In the genomic region with DNA sequence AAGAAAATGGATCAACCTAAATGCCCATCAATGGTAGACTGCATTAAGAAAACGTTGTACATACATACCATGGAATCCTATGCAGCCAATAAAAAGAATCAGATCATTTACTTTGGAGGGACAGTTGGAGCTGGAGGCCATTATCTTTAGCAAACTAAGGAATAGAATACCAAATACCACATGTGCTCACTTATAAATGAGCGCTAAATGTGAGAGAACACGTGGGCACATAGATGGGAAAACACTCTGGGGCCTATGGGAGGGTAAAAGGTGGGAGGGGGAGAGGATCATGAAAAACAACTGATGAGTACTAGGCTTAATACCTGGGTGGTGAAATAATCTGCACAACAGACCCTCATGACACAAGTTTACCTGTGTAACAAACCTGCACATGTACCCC, we compare ENCODE assay signal across 28 cellular contexts.
DNase-seq lines count a peak whose midpoint lies in the region; ATAC-seq, FAIRE-seq and TF ChIP-seq lines count a peak whose summit lies in the region.
"Had no signal": no experiment of that assay in that cellular context is flagged by ENCODE, and none has a peak within 500 bp of the region (broad histone marks: within the 10 kb centered on the region; RNA-seq: fewer than 3 reads in every experiment).

No MANE protein-coding gene starts in this region.

- intact Hi-C loops in HepG2 (cut with micrococcal nuclease; ENCODE audit: unreplicated experiment) (no loop called here), right lobe of liver (cut with DNase I) (no loop called here)

- in situ Hi-C loops in HepG2 (cut with HindIII; ENCODE audit: extremely low pct_ligation_motif_present, low pct_unique_long_range_greater_than_20kb), result no loop called here

- H2AFZ ChIP-seq in HepG2 (ENCODE audit: low read length), result no peak overlapping the region

- H3K4me2 ChIP-seq in HepG2 (ENCODE audit: low read depth, low read length), result no peak overlapping the region
- H3K4me2 ChIP-seq: A549; BLaER1; BLaER1 treated with 17β-estradiol and CSF1 and Interleukin-3, amounts not matched to agents 10 nM and 100 nM had no signal

- no peak overlapping the region for H3K27ac ChIP-seq in HepG2 (ENCODE audit: extremely low read length, insufficient read depth, low read length)
- H3K27ac ChIP-seq in right lobe of liver, result no peak overlapping the region
- H3K27ac ChIP-seq: 22Rv1; A549; BLaER1; BLaER1 treated with 17β-estradiol and CSF1 and Interleukin-3, amounts not matched to agents 10 nM and 100 nM; C4-2B had no signal

- no peak for FAIRE-seq in HepG2 (lab: Jason Lieb, UNC)
- FAIRE-seq: A549, D721Med had no signal

- TF ChIP-seq POLR2A in HepG2 (IDR thresholded peaks at IDR 0.05; ENCODE audit: insufficient read depth in 1 of 2, low read depth in 2 of 2, low read length in 2 of 2) (no peak), right lobe of liver (IDR thresholded peaks at IDR 0.05) (no peak)

- no peaks in the 10 kb centered on the region for H3K27me3 ChIP-seq in HepG2 (ENCODE audit: control insufficient read depth in 1 of 2, insufficient read depth in 2 of 2, low read length in 2 of 2)
- H3K27me3 ChIP-seq in right lobe of liver, result no peaks in the 10 kb centered on the region
- H3K27me3 ChIP-seq: BE2C; BLaER1; BLaER1 treated with 17β-estradiol and CSF1 and Interleukin-3, amounts not matched to agents 10 nM and 100 nM had no signal

- DNase-seq in HepG2 (ENCODE audit: low spot score) (no peak), right lobe of liver (no peak)
- DNase-seq: 8988T; ACHN; AML-193; BE2C; C1 segment of cervical spinal cord; Caco-2; Calu3; CD4-positive, alpha-beta memory T cell; CD4-positive, alpha-beta T cell; CD4-positive, CD25-positive, alpha-beta regulatory T cell; CD8-positive, alpha-beta memory T cell; CD8-positive, alpha-beta T cell; COR-L47; DMS 273 treated with DMSO at 0.1 percent for 48 hours; DMS153; DMS53; DMS79; DMS79 treated with DMSO at 0.1 percent for 48 hours; DND-41; EL had no signal

- no peak for TF ChIP-seq CTCF in HepG2 (CRISPR knock-in tag; IDR thresholded peaks at IDR 0.05)
- no peak for TF ChIP-seq CTCF in right lobe of liver (IDR thresholded peaks at IDR 0.05)

- ATAC-seq in HepG2 (no peak), right lobe of liver (no peak)
- ATAC-seq: A549; CD8-positive, alpha-beta T cell had no signal

- POLR2A ChIA-PET in HepG2 (lab: Yijun Ruan, JAX), result no interaction called here

- no peaks in the 10 kb centered on the region for H4K20me1 ChIP-seq in HepG2 (ENCODE audit: insufficient read depth, low read length)
- H4K20me1 ChIP-seq: BLaER1; BLaER1 treated with 17β-estradiol and CSF1 and Interleukin-3, amounts not matched to agents 10 nM and 100 nM had no signal

- 1% methylated on average over 3 of the region's 3 CpGs for WGBS in HepG2 (ENCODE audit: low lambda C conversion rate)
- 41% methylated on average over 3 of the region's 3 CpGs for WGBS in right lobe of liver (ENCODE audit: insufficient coverage, low coverage, low lambda C conversion rate, missing lambda C conversion rate)

- H3K4me3 ChIP-seq in HepG2 (replicated peaks in 1 of 3; ENCODE audit: insufficient read depth in 1 of 3, low read depth in 2 of 3, low read length in 3 of 3), result no peak overlapping the region
- no peak overlapping the region for H3K4me3 ChIP-seq in right lobe of liver
- H3K4me3 ChIP-seq: A549; BLaER1; BLaER1 treated with 17β-estradiol and CSF1 and Interleukin-3, amounts not matched to agents 10 nM and 100 nM had no signal

- no peaks in the 10 kb centered on the region for H3K4me1 ChIP-seq in HepG2 (ENCODE audit: insufficient read depth, low read length)
- no peaks in the 10 kb centered on the region for H3K4me1 ChIP-seq in right lobe of liver
- H3K4me1 ChIP-seq: A549; BE2C; BLaER1; BLaER1 treated with 17β-estradiol and CSF1 and Interleukin-3, amounts not matched to agents 10 nM and 100 nM; Caco-2 had no signal

- H3K79me2 ChIP-seq in HepG2 (ENCODE audit: insufficient read depth, low read length), result no peaks in the 10 kb centered on the region

- TF ChIP-seq EP300 in HepG2 (IDR thresholded peaks at IDR 0.05; ENCODE audit: low read depth in 2 of 2, low read length in 2 of 2), result no peak
- TF ChIP-seq EP300 in HepG2 (CRISPR knock-in tag; IDR thresholded peaks at IDR 0.05; ENCODE audit: borderline replicate concordance), result no peak

- no peak overlapping the region for H3K9ac ChIP-seq in HepG2 (ENCODE audit: insufficient read depth, low read depth, low read length)
- H3K9ac ChIP-seq: BLaER1; BLaER1 treated with 17β-estradiol and CSF1 and Interleukin-3, amounts not matched to agents 10 nM and 100 nM had no signal

- no peak for TF ChIP-seq RAD21 in HepG2 (CRISPR knock-in tag; IDR thresholded peaks at IDR 0.05)

- H3K36me3 ChIP-seq in HepG2 (replicated peaks in 1 of 2; ENCODE audit: control insufficient read depth in 1 of 2, insufficient read depth in 2 of 2, low read length in 2 of 2) (no peaks in the 10 kb centered on the region), right lobe of liver (no peaks in the 10 kb centered on the region)
- H3K36me3 ChIP-seq: BE2C; BLaER1; BLaER1 treated with 17β-estradiol and CSF1 and Interleukin-3, amounts not matched to agents 10 nM and 100 nM had no signal

- CTCF ChIA-PET in HepG2 (lab: Yijun Ruan, JAX; ENCODE audit: low intra/inter-chr PET ratio, low total read pairs), result no interaction called here

- no TSS peak for BruUV-seq in HepG2 (replicated peaks; lab: Mats Ljungman, UMichigan)

- H3K9me3 ChIP-seq in HepG2 (ENCODE audit: low read length) (no peaks in the 10 kb centered on the region; the same call in 1 of the 2 replicates), right lobe of liver (no peaks in the 10 kb centered on the region)
- H3K9me3 ChIP-seq: A549; BE2C; BLaER1; BLaER1 treated with 17β-estradiol and CSF1 and Interleukin-3, amounts not matched to agents 10 nM and 100 nM; Caco-2 had no signal

TF ChIP-seq in HepG2, 621 proteins besides CTCF, POLR2A, EP300 and RAD21:
- TF ChIP-seq ZNF232 (CRISPR knock-in tag; IDR thresholded peaks at IDR 0.05; ENCODE audit: borderline replicate concordance), result no peak
- TF ChIP-seq GTF2F1 (IDR thresholded peaks at IDR 0.05; ENCODE audit: low read length), result no peak
- no peak for TF ChIP-seq NR3C1 (CRISPR knock-in tag; IDR thresholded peaks at IDR 0.05)
- no peak for TF ChIP-seq ZFP90 (CRISPR knock-in tag; IDR thresholded peaks at IDR 0.05; ENCODE audit: borderline replicate concordance)
- TF ChIP-seq, protein P1, sequence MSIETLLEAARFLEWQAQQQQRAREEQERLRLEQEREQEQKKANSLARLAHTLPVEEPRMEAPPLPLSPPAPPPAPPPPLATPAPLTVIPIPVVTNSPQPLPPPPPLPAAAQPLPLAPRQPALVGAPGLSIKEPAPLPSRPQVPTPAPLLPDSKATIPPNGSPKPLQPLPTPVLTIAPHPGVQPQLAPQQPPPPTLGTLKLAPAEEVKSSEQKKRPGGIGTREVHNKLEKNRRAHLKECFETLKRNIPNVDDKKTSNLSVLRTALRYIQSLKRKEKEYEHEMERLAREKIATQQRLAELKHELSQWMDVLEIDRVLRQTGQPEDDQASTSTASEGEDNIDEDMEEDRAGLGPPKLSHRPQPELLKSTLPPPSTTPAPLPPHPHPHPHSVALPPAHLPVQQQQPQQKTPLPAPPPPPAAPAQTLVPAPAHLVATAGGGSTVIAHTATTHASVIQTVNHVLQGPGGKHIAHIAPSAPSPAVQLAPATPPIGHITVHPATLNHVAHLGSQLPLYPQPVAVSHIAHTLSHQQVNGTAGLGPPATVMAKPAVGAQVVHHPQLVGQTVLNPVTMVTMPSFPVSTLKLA (IDR thresholded peaks at IDR 0.05), result peak; percentile 91
